Comparison of ENCODE assay signal across 10 cellular contexts in genomic region chr22:31288496-31289235, GRCh38. TPM values are rescaled to one million over a fixed set of nuclear protein-coding genes. Genes with fewer than 3 reads are reported as not detected.
A peak's percentile ranks its signal among the peaks of the same experiment; 100 is the strongest.
DNase-seq lines count a peak whose midpoint lies in the region; FAIRE-seq and TF ChIP-seq lines count a peak whose summit lies in the region.
"Had no signal": no experiment of that assay in that cellular context is flagged by ENCODE, and none has a peak within 500 bp of the region (broad histone marks: within the 10 kb centered on the region; RNA-seq: fewer than 3 reads in every experiment).

No MANE protein-coding gene starts in this region.

- H4K20me1 ChIP-seq in OCI-LY1 (ENCODE audit: insufficient read depth, low read length) = no peaks in the 10 kb centered on the region

- peak overlapping the region; percentile 98 for H3K27ac ChIP-seq in CD8-positive, alpha-beta memory T cell (ENCODE audit: low read depth, low read length)
- peak overlapping the region; percentile 96 for H3K27ac ChIP-seq in OCI-LY1 (ENCODE audit: low read depth, low read length, poor library complexity, severe bottlenecking)
- H3K27ac ChIP-seq in effector memory CD4-positive, alpha-beta T cell (ENCODE audit: insufficient read depth, low read length, poor library complexity, severe bottlenecking) = peak overlapping the region; percentile 100
- H3K27ac ChIP-seq in skin epidermis = peak overlapping the region in 19 of 21 experiments; percentile 30 to 100 (median 94)
- H3K27ac ChIP-seq: brain microvascular endothelial cell had no signal

- no peaks in the 10 kb centered on the region for H3K9me2 ChIP-seq in OCI-LY1 (ENCODE audit: low read depth, low read length)

- POLR2A ChIA-PET in CD8-positive, alpha-beta memory T cell (lab: Charles Lee) = interaction anchor here (0.7 to 7.4 kb wide), 5 partner anchors 8 to 58 kb away, joined by 3 to 146 read pairs (median 32); partner anchors contain the start of gene PATZ1

- peaks cover 23 to 82% (median 29%) of the 10 kb centered on the region in 3 donors for H3K36me3 Mint-ChIP-seq in CD8-positive, alpha-beta memory T cell

- H3K9ac ChIP-seq in OCI-LY1 (ENCODE audit: low read length) = peak overlapping the region; percentile 70

- H3K4me3 Mint-ChIP-seq in CD8-positive, alpha-beta memory T cell = peak overlapping the region; percentile 98 to 100 (median 99)

- peaks cover 68% of the 10 kb centered on the region for H3K4me1 ChIP-seq in CD8-positive, alpha-beta memory T cell (ENCODE audit: insufficient read depth, low read length)
- peaks cover 61% of the 10 kb centered on the region for H3K4me1 ChIP-seq in OCI-LY1 (ENCODE audit: insufficient read depth, low read length, severe bottlenecking)
- peaks cover 75% of the 10 kb centered on the region for H3K4me1 ChIP-seq in effector memory CD4-positive, alpha-beta T cell (ENCODE audit: control insufficient read depth, insufficient read depth, low read length, poor library complexity, severe bottlenecking)

- no peak for DNase-seq in CD8-positive, alpha-beta memory T cell
- no peak for DNase-seq in effector memory CD4-positive, alpha-beta T cell
- DNase-seq in frontal cortex (ENCODE audit: low spot score in 2 of 2) (no peak), MG63 (no peak), GM20000 (ENCODE audit: low spot score) (no peak)
- DNase-seq: brain microvascular endothelial cell, foreskin melanocyte, midbrain had no signal

- H3K4me3 ChIP-seq in CD8-positive, alpha-beta memory T cell (ENCODE audit: low read length) = peak overlapping the region; percentile 93
- H3K4me3 ChIP-seq in OCI-LY1 (ENCODE audit: low read depth, low read length, poor library complexity, severe bottlenecking) = peak overlapping the region; percentile 87
- H3K4me3 ChIP-seq in effector memory CD4-positive, alpha-beta T cell (ENCODE audit: insufficient read depth, low read depth, low read length, poor library complexity, severe bottlenecking) = peak overlapping the region; percentile 93
- peak overlapping the region in 2 of 7 experiments; percentile 68 to 78 for H3K4me3 ChIP-seq in skin epidermis
- H3K4me3 ChIP-seq in MG63 = no peak overlapping the region

- no peak overlapping the region for H2AFZ ChIP-seq in OCI-LY1 (ENCODE audit: low read length)

- no peaks in the 10 kb centered on the region for H3K27me3 ChIP-seq in CD8-positive, alpha-beta memory T cell (ENCODE audit: insufficient read depth, low read length, poor library complexity, severe bottlenecking)
- H3K27me3 ChIP-seq in OCI-LY1 (ENCODE audit: insufficient read depth, low read length) (no peaks in the 10 kb centered on the region), MG63 (no peaks in the 10 kb centered on the region)
- H3K27me3 ChIP-seq in effector memory CD4-positive, alpha-beta T cell (replicated peaks; ENCODE audit: control insufficient read depth, insufficient read depth, low read length, poor library complexity, severe bottlenecking) = no peaks in the 10 kb centered on the region
- H3K27me3 ChIP-seq: brain microvascular endothelial cell had no signal

- no peak for TF ChIP-seq CTCF in OCI-LY1 (IDR thresholded peaks at IDR 0.05; ENCODE audit: low read length)
- TF ChIP-seq CTCF in GM20000 (IDR thresholded peaks at IDR 0.05; ENCODE audit: extremely low read depth, missing control alignments) = no peak

- peak overlapping the region; percentile 78 for H3K4me2 ChIP-seq in OCI-LY1 (ENCODE audit: low read length)

- H3F3A ChIP-seq in OCI-LY1 (ENCODE audit: insufficient read depth, low read length) = peaks cover 6% of the 10 kb centered on the region; the same call in 1 of the 2 replicates

- H3K79me2 ChIP-seq in OCI-LY1 (ENCODE audit: insufficient read depth, low read length) = no peaks in the 10 kb centered on the region

- no peaks in the 10 kb centered on the region for H3K9me3 Mint-ChIP-seq in CD8-positive, alpha-beta memory T cell

- peaks cover 46% of the 10 kb centered on the region for H3K36me3 ChIP-seq in CD8-positive, alpha-beta memory T cell (ENCODE audit: insufficient read depth, low read length)
- H3K36me3 ChIP-seq in OCI-LY1 (ENCODE audit: insufficient read depth, low read length) (peaks cover 52% of the 10 kb centered on the region; the same call in 1 of the 2 replicates), MG63 (no peaks in the 10 kb centered on the region)
- peaks cover 59% of the 10 kb centered on the region for H3K36me3 ChIP-seq in effector memory CD4-positive, alpha-beta T cell (ENCODE audit: control insufficient read depth, insufficient read depth, low read length)

- no peaks in the 10 kb centered on the region for H3K9me3 ChIP-seq in CD8-positive, alpha-beta memory T cell (ENCODE audit: low read length)
- H3K9me3 ChIP-seq in OCI-LY1 (ENCODE audit: low read length) (no peaks in the 10 kb centered on the region), MG63 (no peaks in the 10 kb centered on the region)
- no peaks in the 10 kb centered on the region for H3K9me3 ChIP-seq in effector memory CD4-positive, alpha-beta T cell (ENCODE audit: control insufficient read depth, low read length)

- H3K27me3 Mint-ChIP-seq in CD8-positive, alpha-beta memory T cell = peaks cover 0 to 15% of the 10 kb centered on the region in 2 donors

- no peak for FAIRE-seq in frontal cortex (lab: Jason Lieb, UNC)

- H3K4me1 Mint-ChIP-seq in CD8-positive, alpha-beta memory T cell = peaks cover 65 to 82% (median 74%) of the 10 kb centered on the region in 3 donors

- CTCF ChIA-PET in CD8-positive, alpha-beta memory T cell (lab: Charles Lee) = interaction anchor here (2.4 to 6.7 kb wide), 4 partner anchors 8 to 25 kb away, joined by 5 to 55 read pairs (median 46); no protein-coding TSS in a partner anchor

- peak overlapping the region; percentile 97 to 100 (median 100) for H3K27ac Mint-ChIP-seq in CD8-positive, alpha-beta memory T cell

RNA-seq across cellular contexts. Expression of gene PIK3IP1, which starts 3.6 kb away (rescaled TPM):
- 10 to 100 TPM; 32.2 to 35.3 TPM for total RNA-seq in CD8-positive, alpha-beta memory T cell
- 350 TPM for polyA plus RNA-seq in CD8-positive, alpha-beta memory T cell
- total RNA-seq in frontal cortex = 20.8 TPM
- 0.17 and 3.7 TPM in 2 replicates for total RNA-seq in MG63 (2014; rRNA removed; shearing (Covaris generic); ENCODE audit: low replicate concordance)

RNA-seq across cellular contexts. Expression of gene PATZ1, which starts 57.5 kb away (rescaled TPM):
- 10 to 100 TPM; 32.4 to 35.6 TPM for total RNA-seq in CD8-positive, alpha-beta memory T cell
- 18.1 TPM for polyA plus RNA-seq in CD8-positive, alpha-beta memory T cell
- total RNA-seq in frontal cortex = 24.1 TPM
- 9.0 and 14.6 TPM in 2 replicates for total RNA-seq in MG63 (2014; rRNA removed; shearing (Covaris generic); ENCODE audit: low replicate concordance)
